ENCODE assay signal across 9 cellular contexts in the genomic region with DNA sequence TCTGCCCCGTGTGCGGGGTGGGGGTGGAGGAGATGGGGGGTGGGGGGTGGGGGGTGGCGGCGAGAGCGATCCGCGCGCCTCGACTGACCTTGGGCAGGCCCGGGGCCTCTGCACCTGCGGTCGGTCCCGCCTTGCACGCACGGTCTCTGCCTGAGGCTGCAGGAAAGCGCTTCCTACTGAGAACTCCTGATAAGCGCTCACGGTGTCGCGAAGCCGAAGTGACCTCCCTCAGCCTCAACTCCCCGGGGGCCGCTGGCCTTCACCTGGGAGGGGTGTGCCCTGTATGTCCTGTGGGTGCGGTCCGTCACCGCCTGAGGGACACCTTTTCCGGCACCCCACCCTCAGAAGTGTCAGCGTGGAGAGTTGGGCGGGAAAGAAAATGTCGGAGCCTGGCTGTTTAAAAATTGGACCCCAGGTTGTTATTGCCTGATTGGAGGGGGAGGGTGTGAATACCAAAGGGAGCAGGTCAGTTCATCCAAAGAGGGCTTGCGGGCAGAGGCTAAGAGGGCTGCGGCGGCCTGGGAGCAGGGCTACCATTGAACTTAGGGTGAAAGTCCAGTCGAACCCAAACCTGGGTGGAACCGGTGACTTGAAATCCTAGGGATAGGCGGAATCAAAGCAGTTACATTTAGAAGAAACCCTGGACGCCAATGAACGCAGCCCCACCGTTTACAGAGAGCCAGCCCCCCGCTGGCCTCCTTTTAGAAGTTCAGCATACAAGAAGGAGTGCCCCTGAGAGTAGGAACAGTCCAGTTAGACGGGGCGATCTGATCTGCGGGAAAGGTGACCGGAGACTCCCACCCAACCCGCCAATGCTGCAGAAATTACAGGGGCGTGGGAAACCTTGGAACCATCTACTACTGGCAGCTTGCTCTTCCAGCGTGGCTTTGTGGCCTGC. TPM values are rescaled to one million over a fixed set of nuclear protein-coding genes. Genes with fewer than 3 reads are reported as not detected.
A peak's percentile ranks its signal among the peaks of the same experiment; 100 is the strongest.
DNase-seq lines count a peak whose midpoint lies in the region; ATAC-seq lines count a peak whose summit lies in the region.
"Had no signal": no experiment of that assay in that cellular context is flagged by ENCODE, and none has a peak within 500 bp of the region (broad histone marks: within the 10 kb centered on the region; RNA-seq: fewer than 3 reads in every experiment).

No MANE protein-coding gene starts in this region.

- ATAC-seq in left colon (peak; percentile 43), GM21786 (IDR thresholded peaks at IDR 0.05; ENCODE audit: unreplicated experiment) (no peak), GM21367 (IDR thresholded peaks at IDR 0.05; ENCODE audit: unreplicated experiment) (no peak), HG02885 (IDR thresholded peaks at IDR 0.05; ENCODE audit: poor library complexity, unreplicated experiment) (no peak)

- peak; percentile 51 for DNase-seq in activated CD4-positive, alpha-beta T cell treated with anti-CD3 and anti-CD28 coated beads for 48 hours
- no peak for DNase-seq in activated CD4-positive, alpha-beta T cell treated with anti-CD3 and anti-CD28 coated beads for 1 hour
- peak; percentile 32 for DNase-seq in activated naive CD4-positive, alpha-beta T cell treated with anti-CD3 and anti-CD28 coated beads, Interleukin-2, amount 50 U/mL, for 16 hours
- peak in 1 of 2 donors; percentile 15 for DNase-seq in left colon
- DNase-seq: immature natural killer cell had no signal

- intact Hi-C loops in left colon (cut with DNase I, micrococcal nuclease): loop anchor here in 1 of 2 donors (10.0 kb wide), 1 partner anchor 78 kb away; no protein-coding TSS in a partner anchor

- peak overlapping the region; percentile 85 for H3K27ac ChIP-seq in temporal lobe (ENCODE audit: low read depth, low read length)

RNA-seq across cellular contexts. Expression of a gene that starts 1.2 kb away (rescaled TPM):
- total RNA-seq in left colon: 1 to 10 TPM; 1.6 to 4.2 TPM
- not detected for total RNA-seq in temporal lobe
